Comparison of ENCODE assay signal across 8 cellular contexts in genomic region chr10:38402442-38403346, GRCh38.
DNase-seq lines count a peak whose midpoint lies in the region; ATAC-seq and TF ChIP-seq lines count a peak whose summit lies in the region.
"Not testable (repeated sequence)": the region's sequence is repeated elsewhere in the genome, so short reads cannot be mapped to it uniquely, and the experiment has no call there.

No MANE protein-coding gene starts in this region.

- H3K9me3 ChIP-seq in CD8-positive, alpha-beta T cell (ENCODE audit: low read length); lung (ENCODE audit: control insufficient read depth in 2 of 2, insufficient read depth in 1 of 2, low read length in 1 of 2): not testable (repeated sequence)

- not testable (repeated sequence) for H3K36me3 Mint-ChIP-seq in CD8-positive, alpha-beta T cell

- not testable (repeated sequence) for H3K27me3 ChIP-seq in CD8-positive, alpha-beta T cell (ENCODE audit: insufficient read depth, low read length); lung (ENCODE audit: control insufficient read depth, insufficient read depth)

- H3K4me1 ChIP-seq in CD8-positive, alpha-beta T cell (ENCODE audit: insufficient read depth, low read length); lung (ENCODE audit: control insufficient read depth in 2 of 2, insufficient read depth in 2 of 2, low read length in 2 of 2): not testable (repeated sequence)

- intact Hi-C loops in CD8-positive, alpha-beta T cell (cut with DNase I, micrococcal nuclease) = loop anchor here (1.0 to 10.0 kb wide), 6 partner anchors 308 to 548 kb away; partner anchors contain the start of genes ZNF25 (in 2 of the 2), ZNF248 (in 1 of the 2), ZNF33A (in 1 of the 2) and ZNF37A (in 1 of the 2)

- WGBS in lung, 2 donors = 0% methylated on average over 75 to 98 of the region's 110 CpGs

- CTCF ChIA-PET in CD8-positive, alpha-beta T cell (lab: Charles Lee) = interaction anchor here (1.2 kb wide), 1 partner anchor 541 kb away, joined by 3 read pairs; no protein-coding TSS in a partner anchor

- H3K4me3 Mint-ChIP-seq in CD8-positive, alpha-beta T cell = peak overlapping the region; percentile 89

- H3K27me3 Mint-ChIP-seq in CD8-positive, alpha-beta T cell (ENCODE audit: low read depth) = not testable (repeated sequence)

- peak; percentile 86 to 95 (median 89) for DNase-seq in CD8-positive, alpha-beta T cell
- DNase-seq in NCI-H748 (lab: John Stamatoyannopoulos, UW; ENCODE audit: unreplicated experiment) = peak; percentile 95
- peak; percentile 90 to 91 for DNase-seq in activated CD4-positive, alpha-beta T cell treated with anti-CD3 and anti-CD28 coated beads, Interleukin-2, amount 50 U/mL, for 4 hours
- peak; percentile 88 for DNase-seq in dedifferentiated amniotic fluid mesenchymal stem cell (ENCODE audit: extremely low spot score)
- peak; percentile 94 for DNase-seq in lung (ENCODE audit: low spot score)
- DNase-seq in stimulated activated CD4-positive, alpha-beta T cell treated with anti-CD3 and anti-CD28 coated beads, TNF-alpha, amount 100 ng/mL, for 24 hours (ENCODE audit: low read depth in 3 of 3) = peak; percentile 83 to 88 (median 84)

- peak overlapping the region; percentile 97 for H3K27ac ChIP-seq in CD8-positive, alpha-beta T cell (ENCODE audit: low read depth, low read length)
- peak overlapping the region; percentile 95 to 97 for H3K27ac ChIP-seq in lung (ENCODE audit: low read depth in 1 of 2, low read length in 1 of 2)

- H3K4me1 Mint-ChIP-seq in CD8-positive, alpha-beta T cell (ENCODE audit: low read depth) = peaks cover 11% of the 10 kb centered on the region

- not testable (repeated sequence) for H3K9me3 Mint-ChIP-seq in CD8-positive, alpha-beta T cell

- peak overlapping the region; percentile 99 for H3K27ac Mint-ChIP-seq in CD8-positive, alpha-beta T cell

- POLR2A ChIA-PET in CD8-positive, alpha-beta T cell (lab: Charles Lee) = interaction anchor here (0.8 to 1.8 kb wide), 2 partner anchors 391 to 426 kb away, joined by 3 to 8 read pairs; partner anchors contain the start of gene ZNF25

- H3K4me3 ChIP-seq in CD8-positive, alpha-beta T cell (ENCODE audit: low read depth, low read length) = peak overlapping the region; percentile 70
- peak overlapping the region; percentile 71 for H3K4me3 ChIP-seq in lung

- not testable (repeated sequence) for H3K36me3 ChIP-seq in CD8-positive, alpha-beta T cell (ENCODE audit: insufficient read depth, low read length); lung (ENCODE audit: control insufficient read depth in 2 of 2, insufficient read depth in 2 of 2, low read length in 2 of 2)

- TF ChIP-seq CTCF in CD8-positive, alpha-beta T cell (IDR thresholded peaks at IDR 0.05); lung (IDR thresholded peaks at IDR 0.05; ENCODE audit: control extremely low read depth, extremely low read depth): not testable (repeated sequence)

- ATAC-seq in CD8-positive, alpha-beta T cell = peak; percentile 95
- peak; percentile 99 for ATAC-seq in GM19438 (IDR thresholded peaks at IDR 0.05; ENCODE audit: low read depth, unreplicated experiment)
- peak; percentile 99 for ATAC-seq in HG03520 (IDR thresholded peaks at IDR 0.05; ENCODE audit: unreplicated experiment)
- ATAC-seq in lung (ENCODE audit: insufficient read depth, low FRiP score) = peak; percentile 98

Comparison
In these comparisons a context has a peak if more than half of its experiments do, and no peak if none do; other contexts are left out.
1. Peak in every context shown above with its lines: DNase-seq, ATAC-seq, H3K4me3 ChIP-seq and H3K27ac ChIP-seq.